Comparison of ENCODE assay signal across 8 cellular contexts in the genomic region with DNA sequence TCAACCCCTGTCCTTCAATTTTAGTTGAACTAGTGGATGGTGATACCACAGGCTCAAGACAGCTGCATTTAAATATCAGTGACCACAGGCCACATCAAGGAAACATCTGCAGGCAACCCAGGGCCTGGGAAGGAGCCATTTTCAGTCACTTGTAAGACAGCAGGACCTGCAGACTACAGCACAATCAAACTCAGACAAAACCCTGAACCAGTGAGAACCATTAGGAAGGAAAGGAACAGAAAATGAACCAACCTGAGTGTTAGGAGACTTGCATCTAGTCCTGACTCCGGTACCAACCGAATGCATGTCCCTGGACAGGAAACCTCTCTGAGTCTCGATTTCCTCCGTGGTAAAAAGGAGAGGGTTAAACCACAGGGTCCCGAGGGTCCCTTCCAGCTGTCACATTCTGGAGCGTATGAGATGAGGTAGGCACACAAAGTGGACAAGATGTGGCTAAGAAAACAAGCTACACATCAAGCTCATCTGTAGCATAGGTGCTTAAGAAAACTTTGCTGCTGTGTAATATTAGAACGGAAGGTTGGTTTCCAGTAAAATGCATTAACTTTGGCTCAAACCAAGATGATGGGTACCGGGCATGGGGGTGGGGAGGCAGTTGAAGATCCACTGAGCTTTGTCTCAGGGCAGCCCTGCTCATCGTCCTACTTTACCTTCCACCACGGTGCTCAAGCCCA. TPM values are rescaled to one million over a fixed set of nuclear protein-coding genes. Genes with fewer than 3 reads are reported as not detected.
A peak's percentile ranks its signal among the peaks of the same experiment; 100 is the strongest.
DNase-seq lines count a peak whose midpoint lies in the region; ATAC-seq and TF ChIP-seq lines count a peak whose summit lies in the region.

No MANE protein-coding gene starts in this region.

- H3K4me3 Mint-ChIP-seq in neural crest cell, result peak overlapping the region; percentile 88

- H3K27ac ChIP-seq in A673 (ENCODE audit: low read depth, low read length, poor library complexity, severe bottlenecking) (peak overlapping the region; percentile 98), SJCRH30 (no peak overlapping the region; the same call in 1 of the 2 replicates), colonic mucosa (peak overlapping the region; percentile 99)

- H3K4me1 ChIP-seq in A673 (ENCODE audit: insufficient read depth, low read length, poor library complexity, severe bottlenecking) (peaks cover 32% of the 10 kb centered on the region), SJCRH30 (peaks cover 9% of the 10 kb centered on the region), colonic mucosa (peaks cover 4% of the 10 kb centered on the region)

- H3K27ac Mint-ChIP-seq in neural crest cell (ENCODE audit: unreplicated experiment), result peak overlapping the region; percentile 15

- intact Hi-C loops in A673 (cut with micrococcal nuclease; ENCODE audit: unreplicated experiment) (no loop called here), colonic mucosa (cut with DNase I) (no loop called here)

- no TSS peak for BruUV-seq in A673 (replicated peaks; lab: Mats Ljungman, UMichigan)

- H3K9me3 ChIP-seq in A673 (ENCODE audit: low read depth, low read length, poor library complexity, severe bottlenecking) (no peaks in the 10 kb centered on the region), SJCRH30 (replicated peaks) (no peaks in the 10 kb centered on the region), colonic mucosa (no peaks in the 10 kb centered on the region)

- TF ChIP-seq POLR2A in GM15510 (IDR thresholded peaks at IDR 0.05; ENCODE audit: borderline replicate concordance, extremely low read depth, insufficient read length), result peak; percentile 43

- DNase-seq in A673 (ENCODE audit: low spot score) (no peak), SJCRH30 (peak; percentile 47 to 71), colonic mucosa (peak; percentile 62), neural crest cell (ENCODE audit: low read depth, low spot score) (no peak), COLO829 (ENCODE audit: low spot score) (no peak), KG1 (lab: John Stamatoyannopoulos, UW) (no peak)

- peaks cover 17% of the 10 kb centered on the region for H3K36me3 Mint-ChIP-seq in neural crest cell (ENCODE audit: low read depth)

- H3K36me3 ChIP-seq in A673 (ENCODE audit: insufficient read depth, low read length, poor library complexity, severe bottlenecking) (peaks cover 20% of the 10 kb centered on the region), SJCRH30 (peaks cover 7% of the 10 kb centered on the region; the same call in 1 of the 2 replicates), colonic mucosa (no peaks in the 10 kb centered on the region)

- no peaks in the 10 kb centered on the region for H3K27me3 ChIP-seq in A673 (replicated peaks; ENCODE audit: insufficient read depth, low read depth, low read length, poor library complexity)
- H3K27me3 ChIP-seq in SJCRH30, result no peaks in the 10 kb centered on the region
- no peaks in the 10 kb centered on the region for H3K27me3 ChIP-seq in colonic mucosa

- peaks cover 56% of the 10 kb centered on the region for H3K4me1 Mint-ChIP-seq in neural crest cell

- peak; percentile 38 for ATAC-seq in HG03095 (IDR thresholded peaks at IDR 0.05; ENCODE audit: unreplicated experiment)

- H3K9ac ChIP-seq in colonic mucosa (ENCODE audit: low read depth in 2 of 2, low read length in 2 of 2), result peak overlapping the region; percentile 98 to 100

- POLR2A ChIA-PET in A673 (lab: Charles Lee; ENCODE audit: low non-redundant PET), result interaction anchor here (0.8 kb wide), 1 partner anchor 11 kb away, joined by 3 read pairs; no protein-coding TSS in a partner anchor

- no peak for TF ChIP-seq CTCF in A673 (conservative IDR thresholded peaks at IDR 0.05; ENCODE audit: low read depth, low read length)
- TF ChIP-seq CTCF in colonic mucosa (IDR thresholded peaks at IDR 0.05), result no peak
- TF ChIP-seq CTCF in neural crest cell (conservative IDR thresholded peaks at IDR 0.05), result no peak

- H3K4me3 ChIP-seq in A673 (ENCODE audit: low read depth, low read length, poor library complexity, severe bottlenecking), result peak overlapping the region; percentile 96
- peak overlapping the region; percentile 93 for H3K4me3 ChIP-seq in SJCRH30
- peak overlapping the region; percentile 67 for H3K4me3 ChIP-seq in colonic mucosa

- CTCF ChIA-PET in A673 (lab: Charles Lee), result no interaction called here

- H3K27me3 Mint-ChIP-seq in neural crest cell (ENCODE audit: low read depth), result no peaks in the 10 kb centered on the region

- H3K9me3 Mint-ChIP-seq in neural crest cell, result no peaks in the 10 kb centered on the region

RNA-seq across cellular contexts. Expression of a gene that starts 1.6 kb away (rescaled TPM):
- 38.7 and 42.7 TPM in 2 replicates for total RNA-seq in A673 (2021)
- 37.1 and 37.6 TPM in 2 replicates for total RNA-seq in SJCRH30 (2014; rRNA removed; shearing (Covaris generic))
- 10 to 100 TPM; 52.1 to 54.0 TPM for total RNA-seq in colonic mucosa
- 47.9 and 52.5 TPM in 2 replicates for total RNA-seq in neural crest cell

RNA-seq across cellular contexts. Expression of a gene that starts 19.6 kb away (rescaled TPM):
- total RNA-seq in A673 (2021) (3.0 and 3.2 TPM in 2 replicates), colonic mucosa (under 1 TPM; 0.74 to 0.96 TPM), neural crest cell (19.1 and 21.8 TPM in 2 replicates)
- total RNA-seq in SJCRH30 (2014; rRNA removed; shearing (Covaris generic)), result 1.1 and 1.3 TPM in 2 replicates

Comparison
In these comparisons a context has a peak if more than half of its experiments do, and no peak if none do; other contexts are left out.
1. DNase-seq: peak in SJCRH30 (2 of 2) and colonic mucosa (single experiment); none in A673 (single experiment), neural crest cell (single experiment), COLO829 (single experiment) and KG1 (single experiment).
2. Peak in every context shown above with its lines, with median percentiles within 50 percentile points of each other: H3K4me3 ChIP-seq.